ENCODE assay signal across 19 cellular contexts in the genomic region with DNA sequence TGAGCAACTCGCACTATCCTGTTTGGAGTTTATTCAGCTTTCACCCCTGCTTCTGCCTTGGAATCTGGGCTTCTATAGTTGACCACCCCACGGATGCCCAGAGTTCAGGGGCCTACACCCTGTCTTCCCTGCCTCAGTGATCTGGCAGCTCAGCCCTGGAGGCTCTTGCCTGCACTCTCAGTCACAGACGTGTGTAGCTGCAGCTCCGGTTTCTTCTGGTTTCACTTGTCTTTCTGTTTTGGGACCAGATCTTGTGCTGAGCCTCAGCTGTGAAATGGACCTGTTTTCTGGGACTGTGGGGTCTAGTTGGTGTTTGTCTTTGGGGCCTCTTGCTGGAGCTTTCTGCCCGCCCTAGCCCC. TPM values are rescaled to one million over a fixed set of nuclear protein-coding genes. Genes with fewer than 3 reads are reported as not detected.
DNase-seq lines count a peak whose midpoint lies in the region; ATAC-seq and TF ChIP-seq lines count a peak whose summit lies in the region.
"Had no signal": no experiment of that assay in that cellular context is flagged by ENCODE, and none has a peak within 500 bp of the region (broad histone marks: within the 10 kb centered on the region; RNA-seq: fewer than 3 reads in every experiment).

No MANE protein-coding gene starts in this region.

- no peak overlapping the region for H3K27ac ChIP-seq in DOHH2 (ENCODE audit: low read depth, low read length)
- peak overlapping the region in 2 of 3 donors; percentile 48 to 97 for H3K27ac ChIP-seq in right lobe of liver
- no peak overlapping the region for H3K27ac ChIP-seq in CD8-positive, alpha-beta T cell (ENCODE audit: low read depth, low read length)
- H3K27ac ChIP-seq: left lung, SK-N-MC, VCaP had no signal

- no peak overlapping the region for H3K27ac Mint-ChIP-seq in CD8-positive, alpha-beta T cell

- peak; percentile 62 for ATAC-seq in GM21786 (IDR thresholded peaks at IDR 0.05; ENCODE audit: unreplicated experiment)
- no peak for ATAC-seq in right lobe of liver
- no peak for ATAC-seq in CD8-positive, alpha-beta T cell
- ATAC-seq: left lung had no signal

- intact Hi-C loops in right lobe of liver (cut with DNase I): no loop called here
- intact Hi-C loops in CD8-positive, alpha-beta T cell (cut with DNase I, micrococcal nuclease): no loop called here

- no peaks in the 10 kb centered on the region for H3K9me3 ChIP-seq in DOHH2 (ENCODE audit: control insufficient read depth, insufficient read depth, low read length)
- no peaks in the 10 kb centered on the region for H3K9me3 ChIP-seq in right lobe of liver
- H3K9me3 ChIP-seq in CD8-positive, alpha-beta T cell (ENCODE audit: low read length): no peaks in the 10 kb centered on the region
- H3K9me3 ChIP-seq: left lung had no signal

- DNase-seq in NAMALWA (ENCODE audit: low spot score) (peak; percentile 25), right lobe of liver (no peak), Kasumi-1 (lab: John Stamatoyannopoulos, UW) (no peak), GDM1 (lab: John Stamatoyannopoulos, UW) (no peak), NCI-H2029 treated with DMSO at 0.1 percent for 48 hours (lab: John Stamatoyannopoulos, UW) (no peak)
- no peak for DNase-seq in CD8-positive, alpha-beta T cell
- DNase-seq: activated CD8-positive, alpha-beta memory T cell treated with anti-CD3 and anti-CD28 coated beads for 24 hours; activated effector memory CD4-positive, alpha-beta T cell treated with Interleukin-2 at 50 U/mL for 16 hours; aorta; left lung; NCI-H1105 treated with DMSO at 0.1 percent for 48 hours; NCI-H226; retina; stimulated activated CD4-positive, alpha-beta T cell treated with anti-CD3 and anti-CD28 coated beads, Interleukin-4, amount 100 ng/mL, for 24 hours had no signal

- WGBS in right lobe of liver (ENCODE audit: insufficient coverage, low coverage, low lambda C conversion rate, missing lambda C conversion rate): 57% methylated on average over 2 of the region's 5 CpGs

- no peak overlapping the region for H3K4me3 Mint-ChIP-seq in CD8-positive, alpha-beta T cell

- H3K4me1 ChIP-seq in DOHH2 (ENCODE audit: control insufficient read depth, low read length): peaks cover 13% of the 10 kb centered on the region
- H3K4me1 ChIP-seq in right lobe of liver: peaks cover 0 to 67% (median 21%) of the 10 kb centered on the region in 4 donors
- no peaks in the 10 kb centered on the region for H3K4me1 ChIP-seq in CD8-positive, alpha-beta T cell (ENCODE audit: insufficient read depth, low read length)

- H3K9me3 Mint-ChIP-seq in CD8-positive, alpha-beta T cell: no peaks in the 10 kb centered on the region
- H3K9me3 Mint-ChIP-seq: nephron had no signal

- TF ChIP-seq POLR2A in right lobe of liver (IDR thresholded peaks at IDR 0.05): no peak

- 0 out of 2 replicates have a peak overlapping the region, but pooled peaks have one; percentile 9 for H3K4me2 ChIP-seq in DOHH2 (ENCODE audit: low read length)

- H3K36me3 Mint-ChIP-seq in CD8-positive, alpha-beta T cell: no peaks in the 10 kb centered on the region

- POLR2A ChIA-PET in CD8-positive, alpha-beta T cell (lab: Charles Lee): no interaction called here

- peaks cover 2% of the 10 kb centered on the region; the same call in 1 of the 2 replicates for H3K79me2 ChIP-seq in DOHH2 (ENCODE audit: control insufficient read depth, low read length)

- no peaks in the 10 kb centered on the region for H3K27me3 ChIP-seq in DOHH2 (ENCODE audit: control insufficient read depth, low read length)
- H3K27me3 ChIP-seq in right lobe of liver: no peaks in the 10 kb centered on the region
- H3K27me3 ChIP-seq in CD8-positive, alpha-beta T cell (ENCODE audit: insufficient read depth, low read length): no peaks in the 10 kb centered on the region

- H4K20me1 ChIP-seq in DOHH2 (ENCODE audit: control insufficient read depth, insufficient read depth, low read depth, low read length): no peaks in the 10 kb centered on the region

- H3K27me3 Mint-ChIP-seq in CD8-positive, alpha-beta T cell (ENCODE audit: low read depth): peaks cover 11% of the 10 kb centered on the region

- no peaks in the 10 kb centered on the region for H3K9me2 ChIP-seq in DOHH2 (replicated peaks; ENCODE audit: control insufficient read depth, low read length)

- CTCF ChIA-PET in CD8-positive, alpha-beta T cell (lab: Charles Lee): interaction anchor here (0.8 kb wide), 1 partner anchor 18 kb away, joined by 3 read pairs; no protein-coding TSS in a partner anchor

- H3K4me3 ChIP-seq in DOHH2 (ENCODE audit: low read length) (no peak overlapping the region), right lobe of liver (no peak overlapping the region)
- H3K4me3 ChIP-seq in CD8-positive, alpha-beta T cell (ENCODE audit: low read depth, low read length): no peak overlapping the region
- H3K4me3 ChIP-seq: left lung, SK-N-MC had no signal

- no peaks in the 10 kb centered on the region for H3F3A ChIP-seq in DOHH2 (ENCODE audit: control insufficient read depth, insufficient read depth)

- no peaks in the 10 kb centered on the region for H3K36me3 ChIP-seq in DOHH2 (ENCODE audit: control insufficient read depth, low read length)
- peaks cover 0 to 7% (median 0%) of the 10 kb centered on the region in 4 donors for H3K36me3 ChIP-seq in right lobe of liver
- H3K36me3 ChIP-seq in CD8-positive, alpha-beta T cell (ENCODE audit: insufficient read depth, low read length): no peaks in the 10 kb centered on the region
- H3K36me3 ChIP-seq: left lung had no signal

- TF ChIP-seq CTCF in DOHH2 (IDR thresholded peaks at IDR 0.05; ENCODE audit: low read depth, low read length, poor library complexity, severe bottlenecking) (no peak), right lobe of liver (IDR thresholded peaks at IDR 0.05) (no peak)
- TF ChIP-seq CTCF in CD8-positive, alpha-beta T cell (IDR thresholded peaks at IDR 0.05): no peak

- peaks cover 2% of the 10 kb centered on the region for H3K4me1 Mint-ChIP-seq in CD8-positive, alpha-beta T cell (ENCODE audit: low read depth)

RNA-seq across cellular contexts. Expression of a gene that starts 5.8 kb away (rescaled TPM):
- 100 to 1,000 TPM in 2 of 6 experiments, 10 to 100 TPM in 4; 30.8 to 163 (median 92.0) TPM for total RNA-seq in right lobe of liver
- under 1 TPM in 1 of 2 experiments, not detected in 1; 0.08 TPM for total RNA-seq in CD8-positive, alpha-beta T cell

RNA-seq across cellular contexts. Expression of a gene that starts 58.9 kb away (rescaled TPM):
- total RNA-seq in right lobe of liver: 1 to 10 TPM; 5.5 to 9.8 (median 7.4) TPM
- total RNA-seq in CD8-positive, alpha-beta T cell: 10 to 100 TPM; 13.9 to 14.0 TPM

Comparison
In these comparisons a context has a peak if more than half of its experiments do, and no peak if none do; other contexts are left out.
1. H3K27ac ChIP-seq: peak in right lobe of liver (2 of 3); none in DOHH2 (single experiment) and CD8-positive, alpha-beta T cell (single experiment).
2. RNA of a gene that starts 5.8 kb away (total RNA-seq): 30.8 to 163 TPM in right lobe of liver; 0.08 TPM in CD8-positive, alpha-beta T cell; every median in the first group is over 10 times any median in the second.